ENCODE assay signal across 7 cellular contexts in genomic region chr1:151512801-151513625, GRCh38. TPM values are rescaled to one million over a fixed set of nuclear protein-coding genes. Genes with fewer than 3 reads are reported as not detected.
DNase-seq lines count a peak whose midpoint lies in the region; ATAC-seq and TF ChIP-seq lines count a peak whose summit lies in the region.

No MANE protein-coding gene starts in this region.

- DNase-seq in HPDE6-E6E7 (ENCODE audit: extremely low spot score) = peak; percentile 83
- DNase-seq in OCI-M1 (lab: John Stamatoyannopoulos, UW) = peak; percentile 36
- DNase-seq in glutamatergic neuron = no peak
- peak; percentile 67 for DNase-seq in progenitor cell of endocrine pancreas (ENCODE audit: low spot score, unreplicated experiment)
- no peak for DNase-seq in GM03348 (ENCODE audit: low spot score)

- H3K27ac Mint-ChIP-seq in glutamatergic neuron (ENCODE audit: unreplicated experiment) (no peak overlapping the region), progenitor cell of endocrine pancreas (peak overlapping the region; percentile 99)

- H3K36me3 Mint-ChIP-seq in glutamatergic neuron (ENCODE audit: unreplicated experiment) = no peaks in the 10 kb centered on the region
- peaks cover 4% of the 10 kb centered on the region for H3K36me3 Mint-ChIP-seq in progenitor cell of endocrine pancreas (ENCODE audit: insufficient read depth)

- peaks cover 7% of the 10 kb centered on the region for H3K4me1 Mint-ChIP-seq in glutamatergic neuron (ENCODE audit: low read depth, unreplicated experiment)
- H3K4me1 Mint-ChIP-seq in progenitor cell of endocrine pancreas (ENCODE audit: low read depth) = peaks cover 42% of the 10 kb centered on the region

- TF ChIP-seq CTCF in glutamatergic neuron (IDR thresholded peaks at IDR 0.05; ENCODE audit: partially characterized antibody, unreplicated experiment) = no peak
- TF ChIP-seq CTCF in progenitor cell of endocrine pancreas (IDR thresholded peaks at IDR 0.05; ENCODE audit: unreplicated experiment) = no peak

- H3K4me3 Mint-ChIP-seq in glutamatergic neuron (ENCODE audit: unreplicated experiment) = peak overlapping the region; percentile 46
- H3K4me3 Mint-ChIP-seq in progenitor cell of endocrine pancreas (ENCODE audit: low read depth) = peak overlapping the region; percentile 91

- peaks cover 5% of the 10 kb centered on the region for H3K9me3 Mint-ChIP-seq in glutamatergic neuron (ENCODE audit: unreplicated experiment)
- no peaks in the 10 kb centered on the region for H3K9me3 Mint-ChIP-seq in progenitor cell of endocrine pancreas (ENCODE audit: low read depth)

- ATAC-seq in HG02938 (IDR thresholded peaks at IDR 0.05; ENCODE audit: unreplicated experiment) (no peak), HG02763 (IDR thresholded peaks at IDR 0.05; ENCODE audit: unreplicated experiment) (no peak)

- H3K27me3 Mint-ChIP-seq in glutamatergic neuron (ENCODE audit: unreplicated experiment) = peaks cover 13% of the 10 kb centered on the region
- no peaks in the 10 kb centered on the region for H3K27me3 Mint-ChIP-seq in progenitor cell of endocrine pancreas

RNA-seq across cellular contexts. Expression of gene CGN, which starts 1.8 kb away (rescaled TPM):
- total RNA-seq in glutamatergic neuron (ENCODE audit: unreplicated experiment) = 2.0 TPM
- 127 and 128 TPM in 2 replicates for total RNA-seq in progenitor cell of endocrine pancreas

RNA-seq across cellular contexts. Expression of gene TUFT1, which starts 27.1 kb away (rescaled TPM):
- total RNA-seq in glutamatergic neuron (ENCODE audit: unreplicated experiment) = 7.0 TPM
- total RNA-seq in progenitor cell of endocrine pancreas = 12.5 and 14.4 TPM in 2 replicates

RNA-seq across cellular contexts. Expression of gene POGZ, which starts 53.7 kb away (rescaled TPM):
- total RNA-seq in glutamatergic neuron (ENCODE audit: unreplicated experiment) (146 TPM), progenitor cell of endocrine pancreas (188 and 189 TPM in 2 replicates)

Comparison
In these comparisons a context has a peak if more than half of its experiments do, and no peak if none do; other contexts are left out.
1. DNase-seq: peak in HPDE6-E6E7 (single experiment), OCI-M1 (single experiment) and progenitor cell of endocrine pancreas (single experiment); none in glutamatergic neuron (single experiment) and GM03348 (single experiment).
2. RNA of gene CGN, which starts 1.8 kb away (total RNA-seq): 127 to 128 TPM in progenitor cell of endocrine pancreas; 2.0 TPM in glutamatergic neuron (single experiment); every median in the first group is over 10 times any median in the second.